18 cellular contexts compared by ENCODE assay signal in the genomic region with DNA sequence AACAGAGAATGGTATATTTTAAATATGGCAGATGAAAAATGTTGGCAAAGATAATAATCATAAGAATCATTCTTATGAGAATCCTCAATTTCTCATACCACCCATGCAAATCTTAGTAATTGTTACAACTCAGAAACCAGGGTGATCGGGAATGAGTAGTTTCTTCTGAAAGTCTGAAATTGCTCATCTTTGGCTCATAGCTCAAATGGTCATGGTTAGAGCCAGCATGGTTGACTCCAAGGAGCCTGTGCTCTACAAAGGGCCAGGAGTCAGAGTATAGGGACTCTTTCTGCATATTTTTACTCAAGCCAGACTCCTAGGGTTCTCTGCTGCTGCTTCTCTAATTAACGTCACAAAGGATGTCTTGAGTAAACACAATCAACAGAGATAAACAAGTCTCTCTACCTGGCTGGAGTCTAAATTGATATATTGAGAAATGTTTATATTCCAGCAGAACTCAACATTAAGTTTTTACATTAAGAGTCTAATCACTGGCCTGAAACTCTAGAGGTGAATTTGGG. TPM values are rescaled to one million over a fixed set of nuclear protein-coding genes. Genes with fewer than 3 reads are reported as not detected.
DNase-seq lines count a peak whose midpoint lies in the region; ATAC-seq and TF ChIP-seq lines count a peak whose summit lies in the region.
"Had no signal": no experiment of that assay in that cellular context is flagged by ENCODE, and none has a peak within 500 bp of the region (broad histone marks: within the 10 kb centered on the region; RNA-seq: fewer than 3 reads in every experiment).

No MANE protein-coding gene starts in this region.

- no peak overlapping the region for H3K4me3 ChIP-seq in CD8-positive, alpha-beta T cell (ENCODE audit: low read depth, low read length)
- H3K4me3 ChIP-seq in GM23338 (peak overlapping the region; percentile 83; the same call in 1 of the 2 replicates), mucosa of descending colon (no peak overlapping the region)
- H3K4me3 ChIP-seq: gastroesophageal sphincter had no signal

- CTCF ChIA-PET in CD8-positive, alpha-beta T cell (lab: Charles Lee) = interaction anchor here (1.6 to 2.6 kb wide), 2 partner anchors 16 to 50 kb away, joined by 3 to 13 read pairs; no protein-coding TSS in a partner anchor

- H4K20me1 ChIP-seq in GM23338 (replicated peaks; ENCODE audit: insufficient read depth) = peaks cover 22% of the 10 kb centered on the region

- peaks cover 36% of the 10 kb centered on the region for H3K4me1 ChIP-seq in CD8-positive, alpha-beta T cell (ENCODE audit: insufficient read depth, low read length)
- H3K4me1 ChIP-seq in GM23338 (ENCODE audit: insufficient read depth) (peaks cover 49% of the 10 kb centered on the region), mucosa of descending colon (ENCODE audit: low read depth) (peaks cover 15% of the 10 kb centered on the region)

- no peaks in the 10 kb centered on the region for H3K27me3 Mint-ChIP-seq in CD8-positive, alpha-beta T cell (ENCODE audit: low read depth)
- H3K27me3 Mint-ChIP-seq in GM23338 (ENCODE audit: insufficient read depth, low read depth, poor library complexity) (peaks cover 13% of the 10 kb centered on the region), natural killer cell (ENCODE audit: low read depth in 2 of 2) (no peaks in the 10 kb centered on the region)
- H3K27me3 Mint-ChIP-seq in activated naive CD8-positive, alpha-beta T cell treated with anti-CD3 and anti-CD28 coated beads, Interleukin-2, amount 50 U/mL, for 24 hours = no peaks in the 10 kb centered on the region

- no peaks in the 10 kb centered on the region for H3K9me2 ChIP-seq in GM23338 (ENCODE audit: insufficient read depth)

- H2AFZ ChIP-seq in GM23338 = no peak overlapping the region

- intact Hi-C loops in CD8-positive, alpha-beta T cell (cut with DNase I, micrococcal nuclease) = no loop called here
- intact Hi-C loops in natural killer cell (cut with micrococcal nuclease) = no loop called here
- intact Hi-C loops in mucosa of descending colon (cut with DNase I, micrococcal nuclease) = no loop called here

- peaks cover 23% of the 10 kb centered on the region for H3K79me2 ChIP-seq in GM23338 (replicated peaks; ENCODE audit: insufficient read depth)

- no peaks in the 10 kb centered on the region for H3K9me3 ChIP-seq in CD8-positive, alpha-beta T cell (ENCODE audit: low read length)
- H3K9me3 ChIP-seq in mucosa of descending colon = no peaks in the 10 kb centered on the region
- H3K9me3 ChIP-seq: gastroesophageal sphincter had no signal

- no peak overlapping the region for H3K4me3 Mint-ChIP-seq in CD8-positive, alpha-beta T cell
- H3K4me3 Mint-ChIP-seq in GM23338 = no peak overlapping the region; the same call in 2 of the 3 replicates
- peak overlapping the region; percentile 97 for H3K4me3 Mint-ChIP-seq in activated naive CD8-positive, alpha-beta T cell treated with anti-CD3 and anti-CD28 coated beads, Interleukin-2, amount 50 U/mL, for 24 hours
- H3K4me3 Mint-ChIP-seq in natural killer cell = peak overlapping the region; percentile 96

- TF ChIP-seq CTCF in CD8-positive, alpha-beta T cell (IDR thresholded peaks at IDR 0.05) = no peak
- no peak for TF ChIP-seq CTCF in GM23338 (conservative IDR thresholded peaks at IDR 0.05; ENCODE audit: low read depth in 2 of 2)
- no peak for TF ChIP-seq CTCF in natural killer cell (IDR thresholded peaks at IDR 0.05)
- no peak for TF ChIP-seq CTCF in mucosa of descending colon (IDR thresholded peaks at IDR 0.05)

- no peak for DNase-seq in CD8-positive, alpha-beta T cell
- DNase-seq in GM23338 (ENCODE audit: low spot score) (peak; percentile 72), natural killer cell (no peak), pons (ENCODE audit: low spot score) (no peak), mucosa of descending colon (no peak), NCI-H510A (lab: John Stamatoyannopoulos, UW) (no peak)
- DNase-seq in activated naive CD8-positive, alpha-beta T cell treated with anti-CD3 and anti-CD28 coated beads, Interleukin-2, amount 50 U/mL, for 24 hours = no peak
- DNase-seq: amniotic stem cell, KBM-7, NCI-H1105 treated with DMSO at 0.1 percent for 48 hours, NCI-H2171, SHP77 treated with DMSO at 0.1 percent for 48 hours had no signal

- no peaks in the 10 kb centered on the region for H3K27me3 ChIP-seq in CD8-positive, alpha-beta T cell (ENCODE audit: insufficient read depth, low read length)
- peaks cover 9% of the 10 kb centered on the region; the same call in 1 of the 2 replicates for H3K27me3 ChIP-seq in GM23338 (ENCODE audit: insufficient read depth)
- H3K27me3 ChIP-seq: gastroesophageal sphincter had no signal

- H3K4me2 ChIP-seq in GM23338 = peak overlapping the region; percentile 83

- peaks cover 5% of the 10 kb centered on the region; the same call in 1 of the 2 replicates for H3F3A ChIP-seq in GM23338 (replicated peaks; ENCODE audit: low read depth)

- ATAC-seq in CD8-positive, alpha-beta T cell = no peak
- peak; percentile 31 for ATAC-seq in GM23338
- ATAC-seq in activated naive CD8-positive, alpha-beta T cell treated with anti-CD3 and anti-CD28 coated beads, Interleukin-2, amount 50 U/mL, for 24 hours = peak; percentile 71
- no peak for ATAC-seq in natural killer cell
- ATAC-seq in mucosa of descending colon = no peak
- ATAC-seq: gastroesophageal sphincter had no signal

- peaks cover 37% of the 10 kb centered on the region for H3K4me1 Mint-ChIP-seq in CD8-positive, alpha-beta T cell (ENCODE audit: low read depth)
- H3K4me1 Mint-ChIP-seq in GM23338 = peaks cover 54% of the 10 kb centered on the region
- H3K4me1 Mint-ChIP-seq in activated naive CD8-positive, alpha-beta T cell treated with anti-CD3 and anti-CD28 coated beads, Interleukin-2, amount 50 U/mL, for 24 hours = peaks cover 67% of the 10 kb centered on the region
- peaks cover 41 to 46% of the 10 kb centered on the region in 2 donors for H3K4me1 Mint-ChIP-seq in natural killer cell

- POLR2A ChIA-PET in CD8-positive, alpha-beta T cell (lab: Charles Lee) = no interaction called here

- H3K36me3 ChIP-seq in CD8-positive, alpha-beta T cell (ENCODE audit: insufficient read depth, low read length) = peaks cover 1% of the 10 kb centered on the region
- H3K36me3 ChIP-seq in GM23338 (ENCODE audit: insufficient read depth) (peaks cover 9% of the 10 kb centered on the region), mucosa of descending colon (ENCODE audit: low read depth) (no peaks in the 10 kb centered on the region)

- H3K27ac Mint-ChIP-seq in CD8-positive, alpha-beta T cell = peak overlapping the region; percentile 94
- H3K27ac Mint-ChIP-seq in GM23338 (no peak overlapping the region), natural killer cell (peak overlapping the region; percentile 96 to 98)
- H3K27ac Mint-ChIP-seq in activated naive CD8-positive, alpha-beta T cell treated with anti-CD3 and anti-CD28 coated beads, Interleukin-2, amount 50 U/mL, for 24 hours = peak overlapping the region; percentile 95

- H3K9me3 Mint-ChIP-seq in CD8-positive, alpha-beta T cell = no peaks in the 10 kb centered on the region
- H3K9me3 Mint-ChIP-seq in GM23338 (no peaks in the 10 kb centered on the region), natural killer cell (no peaks in the 10 kb centered on the region)
- no peaks in the 10 kb centered on the region for H3K9me3 Mint-ChIP-seq in activated naive CD8-positive, alpha-beta T cell treated with anti-CD3 and anti-CD28 coated beads, Interleukin-2, amount 50 U/mL, for 24 hours

- peaks cover 21% of the 10 kb centered on the region for H3K36me3 Mint-ChIP-seq in CD8-positive, alpha-beta T cell
- H3K36me3 Mint-ChIP-seq in GM23338 (ENCODE audit: low read depth) = peaks cover 13% of the 10 kb centered on the region
- H3K36me3 Mint-ChIP-seq in activated naive CD8-positive, alpha-beta T cell treated with anti-CD3 and anti-CD28 coated beads, Interleukin-2, amount 50 U/mL, for 24 hours (ENCODE audit: low read depth) = peaks cover 26% of the 10 kb centered on the region
- H3K36me3 Mint-ChIP-seq in natural killer cell = no peaks in the 10 kb centered on the region

- no peak overlapping the region for H3K27ac ChIP-seq in CD8-positive, alpha-beta T cell (ENCODE audit: low read depth, low read length)
- H3K27ac ChIP-seq in GM23338 (ENCODE audit: low read depth) = no peak overlapping the region
- H3K27ac ChIP-seq: C4-2B had no signal

RNA-seq across cellular contexts. Expression of gene ETV3, which starts 1.9 kb away (rescaled TPM):
- 10 to 100 TPM; 88.9 to 94.0 TPM for total RNA-seq in CD8-positive, alpha-beta T cell
- total RNA-seq in GM23338 (2014; rRNA removed; shearing (Covaris generic)) = 11.9 and 19.6 TPM in 2 replicates
- 7.6 and 8.1 TPM in 2 replicates for polyA plus RNA-seq in GM23338 (2016; fragmentation: Nextera tagmentation; extraction: Ambion mirVana)
- total RNA-seq in natural killer cell (100 to 1,000 TPM in 1 of 3 donors, 10 to 100 TPM in 2; 58.3 to 101 (median 76.6) TPM), mucosa of descending colon (10 to 100 TPM; 32.6 to 36.3 (median 35.9) TPM)

RNA-seq across cellular contexts. Expression of gene ETV3L, which starts 40.5 kb away (rescaled TPM):
- total RNA-seq in CD8-positive, alpha-beta T cell = not detected
- not detected in 2 replicates for total RNA-seq in GM23338 (2014; rRNA removed; shearing (Covaris generic))
- not detected in 2 replicates for polyA plus RNA-seq in GM23338 (2016; fragmentation: Nextera tagmentation; extraction: Ambion mirVana)
- total RNA-seq in natural killer cell = not detected
- total RNA-seq in mucosa of descending colon = not detected
- total RNA-seq: chondrocyte, Daoy, gastroesophageal sphincter, lung microvascular endothelial cell, osteoblast had no signal

Comparison
In these comparisons a context has a peak if more than half of its experiments do, and no peak if none do; other contexts are left out.
1. ATAC-seq: peak in GM23338 (single experiment) and activated naive CD8-positive, alpha-beta T cell treated with anti-CD3 and anti-CD28 coated beads, Interleukin-2, amount 50 U/mL, for 24 hours (single experiment); none in CD8-positive, alpha-beta T cell (single experiment), natural killer cell (0 of 3) and mucosa of descending colon (single experiment).
2. H3K4me3 Mint-ChIP-seq: peak in activated naive CD8-positive, alpha-beta T cell treated with anti-CD3 and anti-CD28 coated beads, Interleukin-2, amount 50 U/mL, for 24 hours (single experiment) and natural killer cell (single experiment); none in CD8-positive, alpha-beta T cell (single experiment) and GM23338 (single experiment).